2 cellular contexts compared by ENCODE assay signal in the genomic region with DNA sequence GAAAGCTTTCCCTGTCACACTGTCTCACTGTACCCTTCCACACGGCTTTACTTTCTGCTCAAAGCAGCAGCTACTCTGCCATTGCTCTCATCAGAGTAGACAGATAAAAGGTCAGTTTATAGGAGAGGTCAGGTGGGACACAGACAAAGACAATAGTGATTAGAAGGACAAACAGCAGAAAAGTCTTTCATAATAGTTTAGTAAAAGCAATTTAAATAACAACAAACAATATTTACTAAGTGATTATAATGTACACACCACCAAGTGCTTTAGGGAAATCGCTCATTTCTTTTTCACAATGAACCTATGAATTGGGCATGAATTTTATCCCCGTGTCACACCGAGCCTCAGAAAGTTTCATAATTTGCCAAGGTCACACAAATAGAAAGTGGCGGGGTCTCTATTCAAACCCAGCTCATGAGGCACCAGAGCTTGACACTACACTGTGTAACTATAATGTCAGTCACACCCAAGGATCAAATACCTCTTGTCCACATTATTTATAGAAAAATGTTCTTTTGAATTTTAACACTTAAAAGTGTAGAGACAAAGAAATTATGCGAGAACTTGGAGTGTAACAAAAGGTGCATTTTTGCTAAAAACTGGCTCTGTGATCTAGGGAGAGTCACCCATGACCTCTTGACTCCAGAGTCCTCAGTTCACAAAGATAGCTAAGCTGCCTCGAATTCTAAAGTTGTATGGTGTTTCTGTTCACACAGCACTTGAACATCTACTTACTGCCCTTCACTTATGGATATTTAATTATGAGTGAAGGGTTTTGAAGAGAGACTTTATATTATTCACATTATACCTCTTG.
A peak's percentile ranks its signal among the peaks of the same experiment; 100 is the strongest.
TF ChIP-seq lines count a peak whose summit lies in the region.

No MANE protein-coding gene starts in this region.

TF ChIP-seq in H1, 55 proteins besides CTCF, POLR2A, EP300 and RAD21:
- no peak for TF ChIP-seq CBX5 (IDR thresholded peaks at IDR 0.05; ENCODE audit: low read depth, low read length)
- TF ChIP-seq GTF2F1 (IDR thresholded peaks at IDR 0.05; ENCODE audit: borderline replicate concordance, low read depth, low read length), result no peak
TF ChIP-seq in H1: peak in this region for 0.

TF ChIP-seq in liver, 16 proteins besides CTCF, POLR2A, EP300 and RAD21:
- peak; percentile 55 to 71 for TF ChIP-seq HNF4A (conservative IDR thresholded peaks at IDR 0.05)
- peak; percentile 20 for TF ChIP-seq NR2F2 (IDR thresholded peaks at IDR 0.05)
- TF ChIP-seq, protein P1, sequence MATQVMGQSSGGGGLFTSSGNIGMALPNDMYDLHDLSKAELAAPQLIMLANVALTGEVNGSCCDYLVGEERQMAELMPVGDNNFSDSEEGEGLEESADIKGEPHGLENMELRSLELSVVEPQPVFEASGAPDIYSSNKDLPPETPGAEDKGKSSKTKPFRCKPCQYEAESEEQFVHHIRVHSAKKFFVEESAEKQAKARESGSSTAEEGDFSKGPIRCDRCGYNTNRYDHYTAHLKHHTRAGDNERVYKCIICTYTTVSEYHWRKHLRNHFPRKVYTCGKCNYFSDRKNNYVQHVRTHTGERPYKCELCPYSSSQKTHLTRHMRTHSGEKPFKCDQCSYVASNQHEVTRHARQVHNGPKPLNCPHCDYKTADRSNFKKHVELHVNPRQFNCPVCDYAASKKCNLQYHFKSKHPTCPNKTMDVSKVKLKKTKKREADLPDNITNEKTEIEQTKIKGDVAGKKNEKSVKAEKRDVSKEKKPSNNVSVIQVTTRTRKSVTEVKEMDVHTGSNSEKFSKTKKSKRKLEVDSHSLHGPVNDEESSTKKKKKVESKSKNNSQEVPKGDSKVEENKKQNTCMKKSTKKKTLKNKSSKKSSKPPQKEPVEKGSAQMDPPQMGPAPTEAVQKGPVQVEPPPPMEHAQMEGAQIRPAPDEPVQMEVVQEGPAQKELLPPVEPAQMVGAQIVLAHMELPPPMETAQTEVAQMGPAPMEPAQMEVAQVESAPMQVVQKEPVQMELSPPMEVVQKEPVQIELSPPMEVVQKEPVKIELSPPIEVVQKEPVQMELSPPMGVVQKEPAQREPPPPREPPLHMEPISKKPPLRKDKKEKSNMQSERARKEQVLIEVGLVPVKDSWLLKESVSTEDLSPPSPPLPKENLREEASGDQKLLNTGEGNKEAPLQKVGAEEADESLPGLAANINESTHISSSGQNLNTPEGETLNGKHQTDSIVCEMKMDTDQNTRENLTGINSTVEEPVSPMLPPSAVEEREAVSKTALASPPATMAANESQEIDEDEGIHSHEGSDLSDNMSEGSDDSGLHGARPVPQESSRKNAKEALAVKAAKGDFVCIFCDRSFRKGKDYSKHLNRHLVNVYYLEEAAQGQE (IDR thresholded peaks at IDR 0.05), result no peak
